ENCODE assay signal across 1 cellular context in genomic region chr14:53149656-53150319, GRCh38.
TF ChIP-seq lines count a peak whose summit lies in the region.

No MANE protein-coding gene starts in this region.

TF ChIP-seq in IMR-90, 13 proteins besides CTCF, POLR2A, EP300 and RAD21:
- no peak for TF ChIP-seq RCOR1 (IDR thresholded peaks at IDR 0.05; ENCODE audit: insufficient replicate concordance, low read length)
- TF ChIP-seq MAFK (IDR thresholded peaks at IDR 0.05; ENCODE audit: low read depth, low read length): no peak
- TF ChIP-seq RFX5 (IDR thresholded peaks at IDR 0.05; ENCODE audit: low read depth, low read length): no peak
- no peak for TF ChIP-seq FOS (IDR thresholded peaks at IDR 0.05; ENCODE audit: low read depth, low read length)
- TF ChIP-seq, protein P1, sequence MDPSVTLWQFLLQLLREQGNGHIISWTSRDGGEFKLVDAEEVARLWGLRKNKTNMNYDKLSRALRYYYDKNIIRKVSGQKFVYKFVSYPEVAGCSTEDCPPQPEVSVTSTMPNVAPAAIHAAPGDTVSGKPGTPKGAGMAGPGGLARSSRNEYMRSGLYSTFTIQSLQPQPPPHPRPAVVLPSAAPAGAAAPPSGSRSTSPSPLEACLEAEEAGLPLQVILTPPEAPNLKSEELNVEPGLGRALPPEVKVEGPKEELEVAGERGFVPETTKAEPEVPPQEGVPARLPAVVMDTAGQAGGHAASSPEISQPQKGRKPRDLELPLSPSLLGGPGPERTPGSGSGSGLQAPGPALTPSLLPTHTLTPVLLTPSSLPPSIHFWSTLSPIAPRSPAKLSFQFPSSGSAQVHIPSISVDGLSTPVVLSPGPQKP (IDR thresholded peaks at IDR 0.05; ENCODE audit: borderline replicate concordance, low read depth, low read length): no peak
- no peak for TF ChIP-seq MAZ (IDR thresholded peaks at IDR 0.05; ENCODE audit: borderline replicate concordance, low read depth, low read length)
- TF ChIP-seq CHD1 (IDR thresholded peaks at IDR 0.05; ENCODE audit: low read depth, low read length): no peak
- TF ChIP-seq MXI1 (IDR thresholded peaks at IDR 0.05; ENCODE audit: borderline replicate concordance, low read depth, low read length): no peak
- no peak for TF ChIP-seq BHLHE40 (IDR thresholded peaks at IDR 0.05; ENCODE audit: low read depth, low read length)
- TF ChIP-seq NFE2L2 (IDR thresholded peaks at IDR 0.05; ENCODE audit: low read depth, low read length): no peak
- TF ChIP-seq CEBPB (IDR thresholded peaks at IDR 0.05; ENCODE audit: low read depth, low read length): no peak
- no peak for TF ChIP-seq SMC3 (IDR thresholded peaks at IDR 0.05; ENCODE audit: low read depth, low read length)
- TF ChIP-seq, protein P2, sequence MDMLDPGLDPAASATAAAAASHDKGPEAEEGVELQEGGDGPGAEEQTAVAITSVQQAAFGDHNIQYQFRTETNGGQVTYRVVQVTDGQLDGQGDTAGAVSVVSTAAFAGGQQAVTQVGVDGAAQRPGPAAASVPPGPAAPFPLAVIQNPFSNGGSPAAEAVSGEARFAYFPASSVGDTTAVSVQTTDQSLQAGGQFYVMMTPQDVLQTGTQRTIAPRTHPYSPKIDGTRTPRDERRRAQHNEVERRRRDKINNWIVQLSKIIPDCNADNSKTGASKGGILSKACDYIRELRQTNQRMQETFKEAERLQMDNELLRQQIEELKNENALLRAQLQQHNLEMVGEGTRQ (IDR thresholded peaks at IDR 0.05; ENCODE audit: low read depth, low read length): no peak
